Comparison of ENCODE assay signal across 2 cellular contexts in genomic region chr9:687034-687785, GRCh38.
TF ChIP-seq lines count a peak whose summit lies in the region.

No MANE protein-coding gene starts in this region.

TF ChIP-seq in IMR-90, 13 proteins besides CTCF, POLR2A, EP300 and RAD21:
- TF ChIP-seq BHLHE40 (IDR thresholded peaks at IDR 0.05; ENCODE audit: low read depth, low read length) = no peak
- no peak for TF ChIP-seq RFX5 (IDR thresholded peaks at IDR 0.05; ENCODE audit: low read depth, low read length)
- no peak for TF ChIP-seq NFE2L2 (IDR thresholded peaks at IDR 0.05; ENCODE audit: low read depth, low read length)
- no peak for TF ChIP-seq MAZ (IDR thresholded peaks at IDR 0.05; ENCODE audit: borderline replicate concordance, low read depth, low read length)
- TF ChIP-seq RCOR1 (IDR thresholded peaks at IDR 0.05; ENCODE audit: insufficient replicate concordance, low read length) = no peak
- TF ChIP-seq USF2 (IDR thresholded peaks at IDR 0.05; ENCODE audit: low read depth, low read length) = no peak
- no peak for TF ChIP-seq MXI1 (IDR thresholded peaks at IDR 0.05; ENCODE audit: borderline replicate concordance, low read depth, low read length)
- no peak for TF ChIP-seq SMC3 (IDR thresholded peaks at IDR 0.05; ENCODE audit: low read depth, low read length)
- TF ChIP-seq, protein P1, sequence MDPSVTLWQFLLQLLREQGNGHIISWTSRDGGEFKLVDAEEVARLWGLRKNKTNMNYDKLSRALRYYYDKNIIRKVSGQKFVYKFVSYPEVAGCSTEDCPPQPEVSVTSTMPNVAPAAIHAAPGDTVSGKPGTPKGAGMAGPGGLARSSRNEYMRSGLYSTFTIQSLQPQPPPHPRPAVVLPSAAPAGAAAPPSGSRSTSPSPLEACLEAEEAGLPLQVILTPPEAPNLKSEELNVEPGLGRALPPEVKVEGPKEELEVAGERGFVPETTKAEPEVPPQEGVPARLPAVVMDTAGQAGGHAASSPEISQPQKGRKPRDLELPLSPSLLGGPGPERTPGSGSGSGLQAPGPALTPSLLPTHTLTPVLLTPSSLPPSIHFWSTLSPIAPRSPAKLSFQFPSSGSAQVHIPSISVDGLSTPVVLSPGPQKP (IDR thresholded peaks at IDR 0.05; ENCODE audit: borderline replicate concordance, low read depth, low read length) = no peak
- no peak for TF ChIP-seq FOS (IDR thresholded peaks at IDR 0.05; ENCODE audit: low read depth, low read length)
- TF ChIP-seq CEBPB (IDR thresholded peaks at IDR 0.05; ENCODE audit: low read depth, low read length) = no peak
- no peak for TF ChIP-seq CHD1 (IDR thresholded peaks at IDR 0.05; ENCODE audit: low read depth, low read length)
- TF ChIP-seq MAFK (IDR thresholded peaks at IDR 0.05; ENCODE audit: low read depth, low read length) = no peak

TF ChIP-seq in endothelial cell of umbilical vein, 7 proteins besides CTCF, POLR2A, EP300 and RAD21:
- TF ChIP-seq POLR2AphosphoS5 (IDR thresholded peaks at IDR 0.05; ENCODE audit: insufficient read depth, low read depth, low read length) = no peak
- TF ChIP-seq JUN (IDR thresholded peaks at IDR 0.05; ENCODE audit: borderline replicate concordance, insufficient read depth, insufficient read length, low read depth) = no peak
- TF ChIP-seq GATA2 (IDR thresholded peaks at IDR 0.05; ENCODE audit: insufficient read depth, insufficient read length, low read depth, low read length) = no peak
- TF ChIP-seq FOS (IDR thresholded peaks at IDR 0.05; ENCODE audit: borderline replicate concordance, insufficient read depth, low read length) = no peak
- TF ChIP-seq MYC (IDR thresholded peaks at IDR 0.05; ENCODE audit: low read depth, low read length) = no peak
- TF ChIP-seq MAX (IDR thresholded peaks at IDR 0.05; ENCODE audit: insufficient read depth, insufficient read length) = no peak
- TF ChIP-seq EZH2 (IDR thresholded peaks at IDR 0.05; ENCODE audit: borderline replicate concordance, low read depth, low read length, severe bottlenecking) = no peak
